Comparison of ENCODE assay signal across 29 cellular contexts in genomic region chr2:86397989-86398388, GRCh38. TPM values are rescaled to one million over a fixed set of nuclear protein-coding genes. Genes with fewer than 3 reads are reported as not detected.
DNase-seq lines count a peak whose midpoint lies in the region; ATAC-seq, FAIRE-seq and TF ChIP-seq lines count a peak whose summit lies in the region.
"Had no signal": no experiment of that assay in that cellular context is flagged by ENCODE, and none has a peak within 500 bp of the region (broad histone marks: within the 10 kb centered on the region; RNA-seq: fewer than 3 reads in every experiment).

No MANE protein-coding gene starts in this region.

- H3K36me3 ChIP-seq in BE2C, result no peaks in the 10 kb centered on the region
- H3K36me3 ChIP-seq in Karpas-422 (ENCODE audit: insufficient read depth, low read length), result no peaks in the 10 kb centered on the region
- H3K36me3 ChIP-seq in astrocyte (ENCODE audit: insufficient read depth, low read length), result no peaks in the 10 kb centered on the region
- H3K36me3 ChIP-seq: neural progenitor cell, sigmoid colon, WERI-Rb-1 had no signal

- H3K27me3 Mint-ChIP-seq in astrocyte (ENCODE audit: low read depth, unreplicated experiment), result no peaks in the 10 kb centered on the region
- H3K27me3 Mint-ChIP-seq in T-helper 2 cell treated with Interferon-gamma antibody and Interleukin-4, amounts not matched to agents 5 μg/mL and 100 μg/mL, for 36 hours (ENCODE audit: low read depth), result peaks cover 3% of the 10 kb centered on the region

- no peaks in the 10 kb centered on the region; the same call in 1 of the 2 replicates for H3K4me1 ChIP-seq in BE2C
- peaks cover 10% of the 10 kb centered on the region for H3K4me1 ChIP-seq in Karpas-422 (ENCODE audit: low read length)
- H3K4me1 ChIP-seq in astrocyte (ENCODE audit: insufficient read depth, low read length), result peaks cover 8% of the 10 kb centered on the region
- no peaks in the 10 kb centered on the region for H3K4me1 ChIP-seq in right cardiac atrium (ENCODE audit: control insufficient read depth, insufficient read depth, low read length)
- H3K4me1 ChIP-seq: neural progenitor cell had no signal

- no peak overlapping the region for H3K27ac ChIP-seq in Karpas-422 (ENCODE audit: low read length)
- no peak overlapping the region for H3K27ac ChIP-seq in astrocyte (ENCODE audit: low read depth, low read length)
- no peak overlapping the region for H3K27ac ChIP-seq in right cardiac atrium (ENCODE audit: low read length)
- no peak overlapping the region for H3K27ac ChIP-seq in caudate nucleus (ENCODE audit: low read depth, low read length)
- H3K27ac ChIP-seq: epithelial cell of prostate, GM23248, neural progenitor cell, sigmoid colon, WERI-Rb-1 had no signal

- DNase-seq in BE2C (peak; percentile 33), Karpas-422 (peak; percentile 49), astrocyte (ENCODE audit: low read depth) (peak; percentile 4), hypothalamus (lab: John Stamatoyannopoulos, UW) (no peak), right cardiac atrium (no peak), caudate nucleus (lab: John Stamatoyannopoulos, UW) (no peak)
- DNase-seq in T-helper 2 cell treated with Interferon-gamma antibody and Interleukin-4, amounts not matched to agents 5 μg/mL and 100 μg/mL, for 36 hours (ENCODE audit: low spot score), result no peak
- DNase-seq: activated CD4-positive, alpha-beta T cell treated with anti-CD3 and anti-CD28 coated beads, Interleukin-2, amount 50 U/mL, for 1 hour; aorta; DND-41; foreskin fibroblast; hippocampal formation; Kasumi-1; NCI-H1930; NCI-H345; NCI-H82; sigmoid colon; WERI-Rb-1 had no signal

- H3K9me3 ChIP-seq in BE2C (no peaks in the 10 kb centered on the region), Karpas-422 (ENCODE audit: low read length) (no peaks in the 10 kb centered on the region), astrocyte (ENCODE audit: insufficient read depth, low read depth, low read length) (no peaks in the 10 kb centered on the region), right cardiac atrium (ENCODE audit: control insufficient read depth, low read length) (no peaks in the 10 kb centered on the region)
- H3K9me3 ChIP-seq: Caco-2, sigmoid colon had no signal

- H3K79me2 ChIP-seq in Karpas-422 (ENCODE audit: low read length), result no peaks in the 10 kb centered on the region
- no peaks in the 10 kb centered on the region for H3K79me2 ChIP-seq in astrocyte (ENCODE audit: insufficient read depth, low read length)

- no peaks in the 10 kb centered on the region for H3K36me3 Mint-ChIP-seq in astrocyte (ENCODE audit: low read depth, unreplicated experiment)
- H3K36me3 Mint-ChIP-seq in T-helper 2 cell treated with Interferon-gamma antibody and Interleukin-4, amounts not matched to agents 5 μg/mL and 100 μg/mL, for 36 hours (ENCODE audit: low read depth), result no peaks in the 10 kb centered on the region
- H3K36me3 Mint-ChIP-seq: activated naive CD4-positive, alpha-beta T cell treated with anti-CD3 and anti-CD28 coated beads, Interleukin-2, amount 50 U/mL, for 24 hours; neural progenitor cell; type B pancreatic cell had no signal

- no peak overlapping the region for H3K4me3 Mint-ChIP-seq in astrocyte (ENCODE audit: unreplicated experiment)
- H3K4me3 Mint-ChIP-seq in T-helper 2 cell treated with Interferon-gamma antibody and Interleukin-4, amounts not matched to agents 5 μg/mL and 100 μg/mL, for 36 hours, result no peak overlapping the region
- H3K4me3 Mint-ChIP-seq: activated naive CD4-positive, alpha-beta T cell treated with anti-CD3 and anti-CD28 coated beads, Interleukin-2, amount 50 U/mL, for 24 hours; central memory CD8-positive, alpha-beta T cell; neural progenitor cell; T-helper 1 cell treated with Interleukin-12 subunit alpha and Interleukin-12 subunit beta and Interleukin-4 antibody, amounts not matched to agents 30 μg/mL and 1 μg/mL, for 36 hours; type B pancreatic cell had no signal

- H3K9ac ChIP-seq in Karpas-422 (ENCODE audit: low read length) (no peak overlapping the region), astrocyte (ENCODE audit: low read length) (no peak overlapping the region)
- H3K9ac ChIP-seq: GM23248, neural progenitor cell had no signal

- no peak overlapping the region for H2AFZ ChIP-seq in Karpas-422 (ENCODE audit: low read length)
- no peak overlapping the region for H2AFZ ChIP-seq in astrocyte (ENCODE audit: low read depth, low read length)
- H2AFZ ChIP-seq: GM23248, neural progenitor cell had no signal

- TF ChIP-seq CTCF in BE2C (IDR thresholded peaks at IDR 0.05; ENCODE audit: low read depth, low read length), result no peak
- no peak for TF ChIP-seq CTCF in astrocyte (IDR thresholded peaks at IDR 0.05; ENCODE audit: insufficient read depth, low read depth, low read length)

- H3K9me3 Mint-ChIP-seq in astrocyte (ENCODE audit: unreplicated experiment), result no peaks in the 10 kb centered on the region
- H3K9me3 Mint-ChIP-seq in T-helper 2 cell treated with Interferon-gamma antibody and Interleukin-4, amounts not matched to agents 5 μg/mL and 100 μg/mL, for 36 hours, result no peaks in the 10 kb centered on the region
- H3K9me3 Mint-ChIP-seq: activated naive CD4-positive, alpha-beta T cell treated with anti-CD3 and anti-CD28 coated beads, Interleukin-2, amount 50 U/mL, for 24 hours; central memory CD8-positive, alpha-beta T cell; neural progenitor cell; T-helper 1 cell treated with Interleukin-12 subunit alpha and Interleukin-12 subunit beta and Interleukin-4 antibody, amounts not matched to agents 30 μg/mL and 1 μg/mL, for 36 hours had no signal

- H3K4me3 ChIP-seq in BE2C (ENCODE audit: low read depth, low read length) (no peak overlapping the region), Karpas-422 (ENCODE audit: low read length) (no peak overlapping the region), astrocyte (ENCODE audit: insufficient read depth, low read depth, low read length) (no peak overlapping the region), right cardiac atrium (ENCODE audit: low read length) (no peak overlapping the region)
- H3K4me3 ChIP-seq: GM23248, neural progenitor cell, sigmoid colon had no signal

- ATAC-seq in GM19438 (IDR thresholded peaks at IDR 0.05; ENCODE audit: low read depth, unreplicated experiment), result peak; percentile 58
- no peak for ATAC-seq in right cardiac atrium
- ATAC-seq: Panc1 had no signal

- no peaks in the 10 kb centered on the region for H4K20me1 ChIP-seq in Karpas-422 (ENCODE audit: insufficient read depth, low read depth, low read length)
- H4K20me1 ChIP-seq in astrocyte (ENCODE audit: insufficient read depth, low read length), result no peaks in the 10 kb centered on the region

- peaks cover 26% of the 10 kb centered on the region for H3K4me1 Mint-ChIP-seq in astrocyte (ENCODE audit: low read depth, unreplicated experiment)
- peaks cover 10% of the 10 kb centered on the region for H3K4me1 Mint-ChIP-seq in T-helper 2 cell treated with Interferon-gamma antibody and Interleukin-4, amounts not matched to agents 5 μg/mL and 100 μg/mL, for 36 hours (ENCODE audit: low read depth)
- H3K4me1 Mint-ChIP-seq: central memory CD8-positive, alpha-beta T cell had no signal

- peak overlapping the region; percentile 49 for H3K27ac Mint-ChIP-seq in astrocyte (ENCODE audit: unreplicated experiment)
- H3K27ac Mint-ChIP-seq in T-helper 2 cell treated with Interferon-gamma antibody and Interleukin-4, amounts not matched to agents 5 μg/mL and 100 μg/mL, for 36 hours, result no peak overlapping the region
- H3K27ac Mint-ChIP-seq: activated naive CD4-positive, alpha-beta T cell treated with anti-CD3 and anti-CD28 coated beads, Interleukin-2, amount 50 U/mL, for 24 hours; neural progenitor cell; T-helper 1 cell treated with Interleukin-12 subunit alpha and Interleukin-12 subunit beta and Interleukin-4 antibody, amounts not matched to agents 30 μg/mL and 1 μg/mL, for 36 hours; type B pancreatic cell had no signal

- no peaks in the 10 kb centered on the region for H3K9me2 ChIP-seq in Karpas-422 (replicated peaks; ENCODE audit: insufficient read depth, low read length)

- 48% methylated on average over 6 of the region's 6 CpGs for WGBS in right cardiac atrium

- FAIRE-seq in astrocyte (lab: Jason Lieb, UNC), result no peak
- FAIRE-seq: A204.1 had no signal

- intact Hi-C loops in right cardiac atrium (cut with DNase I), result no loop called here

- H3K27me3 ChIP-seq in BE2C (no peaks in the 10 kb centered on the region), Karpas-422 (ENCODE audit: low read length) (no peaks in the 10 kb centered on the region), astrocyte (ENCODE audit: insufficient read depth, low read length) (peaks cover 2% of the 10 kb centered on the region), right cardiac atrium (ENCODE audit: control insufficient read depth, insufficient read depth) (no peaks in the 10 kb centered on the region)
- H3K27me3 ChIP-seq: neural progenitor cell, sigmoid colon had no signal

- H3K4me2 ChIP-seq in Karpas-422 (ENCODE audit: low read depth, low read length, poor library complexity, severe bottlenecking), result no peak overlapping the region
- no peak overlapping the region for H3K4me2 ChIP-seq in astrocyte (ENCODE audit: low read length)
- H3K4me2 ChIP-seq: neural progenitor cell had no signal

RNA-seq across cellular contexts. Expression of gene KDM3A, which starts 43.2 kb away (rescaled TPM):
- polyA plus RNA-seq in BE2C (2012; ENCODE audit: insufficient read depth, insufficient read length, low read depth), result 8.3 TPM
- total RNA-seq in Karpas-422 (2014; rRNA removed; shearing (Covaris generic); ENCODE audit: low replicate concordance), result 114 and 154 TPM in 2 replicates
- total RNA-seq in astrocyte, result 76.2 and 83.4 TPM in 2 replicates
- total RNA-seq in right cardiac atrium, result 10 to 100 TPM; 41.3 to 54.3 (median 47.1) TPM
- polyA plus RNA-seq in right cardiac atrium, result 21.0 TPM

Comparison
In these comparisons a context has a peak if more than half of its experiments do, and no peak if none do; other contexts are left out.
1. DNase-seq: peak in BE2C (single experiment), Karpas-422 (single experiment) and astrocyte (single experiment); none in T-helper 2 cell treated with Interferon-gamma antibody and Interleukin-4, amounts not matched to agents 5 μg/mL and 100 μg/mL, for 36 hours (single experiment), hypothalamus (0 of 51), right cardiac atrium (0 of 3) and caudate nucleus (0 of 61).